1 cellular context compared by ENCODE assay signal in genomic region chr17:50361561-50362480, GRCh38.
TF ChIP-seq lines count a peak whose summit lies in the region.

No MANE protein-coding gene starts in this region.

TF ChIP-seq in HepG2, 621 proteins besides CTCF, POLR2A, EP300 and RAD21 (continued from another document):
- TF ChIP-seq POLR2AphosphoS2 (IDR thresholded peaks at IDR 0.05; ENCODE audit: low read depth, low read length) (no peak), ERF (CRISPR knock-in tag; IDR thresholded peaks at IDR 0.05) (peak; percentile 47; the same call in 1 of the 2 replicates), TEF (CRISPR knock-in tag; IDR thresholded peaks at IDR 0.05) (no peak), HMGXB4 (CRISPR knock-in tag; IDR thresholded peaks at IDR 0.05; ENCODE audit: borderline replicate concordance in 1 of 2, low read depth in 1 of 2) (peak; percentile 47 to 68; a peak in 2 of 4 replicates), NR2F6 (IDR thresholded peaks at IDR 0.05) (no peak), NR2F6 (CRISPR knock-in tag; IDR thresholded peaks at IDR 0.05) (peak; percentile 43; the same call in 1 of the 2 replicates), GRHL1 (CRISPR knock-in tag; conservative IDR thresholded peaks at IDR 0.05) (no peak), GATAD2A (CRISPR knock-in tag; IDR thresholded peaks at IDR 0.05) (peak; percentile 52; the same call in 1 of the 2 replicates), ZMYM4 (CRISPR knock-in tag; IDR thresholded peaks at IDR 0.05) (peak; percentile 25; the same call in 1 of the 2 replicates), ZSCAN9 (CRISPR knock-in tag; IDR thresholded peaks at IDR 0.05; ENCODE audit: borderline replicate concordance) (0 out of 2 replicates have a peak, but pooled peaks have one; percentile 36), SMAD1 (CRISPR knock-in tag; IDR thresholded peaks at IDR 0.05; ENCODE audit: borderline replicate concordance, low read depth) (0 out of 2 replicates have a peak, but pooled peaks have one; percentile 27), ZNF280D (CRISPR knock-in tag; IDR thresholded peaks at IDR 0.05) (0 out of 2 replicates have a peak, but pooled peaks have one; percentile 44), STAG1 (CRISPR knock-in tag; IDR thresholded peaks at IDR 0.05) (peak; percentile 79), SOX6 (IDR thresholded peaks at IDR 0.05) (no peak), SOX6 (CRISPR knock-in tag; IDR thresholded peaks at IDR 0.05) (0 out of 2 replicates have a peak, but pooled peaks have one; percentile 14), ZNF292 (CRISPR knock-in tag; IDR thresholded peaks at IDR 0.05; ENCODE audit: borderline replicate concordance, low read depth) (no peak), ZBTB33 (CRISPR knock-in tag; IDR thresholded peaks at IDR 0.05) (0 out of 2 replicates have a peak, but pooled peaks have one; percentile 19), ZNF580 (CRISPR knock-in tag; IDR thresholded peaks at IDR 0.05; ENCODE audit: borderline replicate concordance, low read depth) (peak; percentile 35; the same call in 1 of the 2 replicates), MXI1 (IDR thresholded peaks at IDR 0.05; ENCODE audit: borderline replicate concordance, low read depth, low read length) (peak; percentile 55; the same call in 1 of the 3 replicates), BCL3 (CRISPR knock-in tag; IDR thresholded peaks at IDR 0.05) (0 out of 2 replicates have a peak, but pooled peaks have one; percentile 66), NRL (CRISPR knock-in tag; IDR thresholded peaks at IDR 0.05; ENCODE audit: borderline replicate concordance) (peak; percentile 73; the same call in 1 of the 2 replicates), ZNF326 (CRISPR knock-in tag; IDR thresholded peaks at IDR 0.05; ENCODE audit: borderline replicate concordance) (0 out of 2 replicates have a peak, but pooled peaks have one; percentile 45), BHLHE40 (IDR thresholded peaks at IDR 0.05; ENCODE audit: low read length) (peak; percentile 36; the same call in 1 of the 2 replicates), MEIS1 (CRISPR knock-in tag; IDR thresholded peaks at IDR 0.05; ENCODE audit: borderline replicate concordance) (peak; percentile 74; the same call in 1 of the 2 replicates), ZNF782 (CRISPR knock-in tag; IDR thresholded peaks at IDR 0.05; ENCODE audit: borderline replicate concordance) (no peak), ETS1 (CRISPR knock-in tag; IDR thresholded peaks at IDR 0.05) (no peak), SRY (CRISPR knock-in tag; IDR thresholded peaks at IDR 0.05) (no peak)
